8 cellular contexts compared by ENCODE assay signal in genomic region chr16:18757960-18758660, GRCh38. TPM values are rescaled to one million over a fixed set of nuclear protein-coding genes. Genes with fewer than 3 reads are reported as not detected.
A peak's percentile ranks its signal among the peaks of the same experiment; 100 is the strongest.
DNase-seq lines count a peak whose midpoint lies in the region; ATAC-seq, FAIRE-seq and TF ChIP-seq lines count a peak whose summit lies in the region.
"Not testable (repeated sequence)": the region's sequence is repeated elsewhere in the genome, so short reads cannot be mapped to it uniquely, and the experiment has no call there.

No MANE protein-coding gene starts in this region.

- not testable (repeated sequence) for H3K4me3 Mint-ChIP-seq in activated CD8-positive, alpha-beta memory T cell treated with anti-CD3 and anti-CD28 coated beads, Interleukin-2, amount 10 ng/mL, durations not matched to agents 7 days and 5 days

- not testable (repeated sequence) for H3K27ac ChIP-seq in WERI-Rb-1
- peak overlapping the region; percentile 52 for H3K27ac ChIP-seq in GM12878 (ENCODE audit: control insufficient read depth, insufficient read depth)

- WGBS in GM12878 (ENCODE audit: insufficient coverage, insufficient replicate concordance, low lambda C conversion rate, missing lambda C conversion rate) = 27% methylated on average over 3 of the region's 10 CpGs

- RAD21 ChIA-PET in GM12878 (lab: Charles Lee; ENCODE audit: unreplicated experiment) = interaction anchor here (1.0 to 1.1 kb wide), 4 partner anchors 29 to 836 kb away, joined by 3 to 4 read pairs (median 4); partner anchors contain the start of gene ARL6IP1

- H3K9me3 Mint-ChIP-seq in activated CD8-positive, alpha-beta memory T cell treated with anti-CD3 and anti-CD28 coated beads, Interleukin-2, amount 10 ng/mL, durations not matched to agents 7 days and 5 days (ENCODE audit: low read depth) = not testable (repeated sequence)

- not testable (repeated sequence) for TF ChIP-seq CTCF in WERI-Rb-1 (IDR thresholded peaks at IDR 0.05; ENCODE audit: low read depth, low read length); GM12878 (IDR thresholded peaks at IDR 0.05 in 2 of 3, conservative IDR thresholded peaks at IDR 0.05 in 1 of 3; ENCODE audit: control insufficient read depth in 2 of 3, extremely low read depth in 1 of 3, insufficient read depth in 1 of 3, low read depth in 3 of 3, low read length in 3 of 3)

- not testable (repeated sequence) for H3K4me1 ChIP-seq in GM12878 (ENCODE audit: control insufficient read depth, insufficient read depth, low read length)

- not testable (repeated sequence) for H2AFZ ChIP-seq in GM12878 (ENCODE audit: control insufficient read depth, low read depth, low read length)

- H3K27me3 Mint-ChIP-seq in activated CD8-positive, alpha-beta memory T cell treated with anti-CD3 and anti-CD28 coated beads, Interleukin-2, amount 10 ng/mL, durations not matched to agents 7 days and 5 days = not testable (repeated sequence)

- not testable (repeated sequence) for H3K36me3 Mint-ChIP-seq in activated CD8-positive, alpha-beta memory T cell treated with anti-CD3 and anti-CD28 coated beads, Interleukin-2, amount 10 ng/mL, durations not matched to agents 7 days and 5 days

- intact Hi-C loops in GM12878 (cut with micrococcal nuclease; ENCODE audit: unreplicated experiment) = not testable (repeated sequence)

- SMC1A ChIA-PET in GM12878 (lab: Charles Lee; ENCODE audit: uncharacterized antibody, unreplicated experiment) = interaction anchor here (1.0 kb wide), 1 partner anchor 820 kb away, joined by 4 read pairs; no protein-coding TSS in a partner anchor

- ATAC-seq in GM19463 (IDR thresholded peaks at IDR 0.05; ENCODE audit: unreplicated experiment) (peak; percentile 46), HG02610 (IDR thresholded peaks at IDR 0.05; ENCODE audit: unreplicated experiment) (peak; percentile 51), HG03175 (IDR thresholded peaks at IDR 0.05; ENCODE audit: unreplicated experiment) (peak; percentile 40), GM12878 (peak; percentile 75)
- ATAC-seq in activated CD8-positive, alpha-beta memory T cell treated with anti-CD3 and anti-CD28 coated beads, Interleukin-2, amount 10 ng/mL, durations not matched to agents 7 days and 5 days = peak; percentile 44
- ATAC-seq in stimulated activated naive CD8-positive, alpha-beta T cell treated with anti-CD3 and anti-CD28 coated beads, Interleukin-15, Interleukin-2, amounts not matched to agents 100 U/mL and 50 U/mL, for 24 hours = peak; percentile 54

- BruUV-seq in GM12878 (replicated peaks; lab: Mats Ljungman, UMichigan) = not testable (repeated sequence)

- peaks cover 27% of the 10 kb centered on the region for H3K4me1 Mint-ChIP-seq in activated CD8-positive, alpha-beta memory T cell treated with anti-CD3 and anti-CD28 coated beads, Interleukin-2, amount 10 ng/mL, durations not matched to agents 7 days and 5 days

- not testable (repeated sequence) for TF ChIP-seq POLR2A in GM12878 (IDR thresholded peaks at IDR 0.05; ENCODE audit: low read depth, low read length)

- not testable (repeated sequence) for TF ChIP-seq RAD21 in GM12878 (IDR thresholded peaks at IDR 0.05; ENCODE audit: insufficient read depth, low read depth, low read length)

- not testable (repeated sequence) for H3K79me2 ChIP-seq in GM12878 (ENCODE audit: control insufficient read depth, insufficient read depth, low read length)

- peak overlapping the region; percentile 64 for H3K27ac Mint-ChIP-seq in activated CD8-positive, alpha-beta memory T cell treated with anti-CD3 and anti-CD28 coated beads, Interleukin-2, amount 10 ng/mL, durations not matched to agents 7 days and 5 days

- not testable (repeated sequence) for H3K9me3 ChIP-seq in WERI-Rb-1 (ENCODE audit: severe bottlenecking); GM12878 (replicated peaks; ENCODE audit: control insufficient read depth, insufficient read depth, low read length)

- not testable (repeated sequence) for TF ChIP-seq EP300 in GM12878 (IDR thresholded peaks at IDR 0.05; ENCODE audit: borderline replicate concordance in 1 of 2, control insufficient read depth in 1 of 2, low read depth in 2 of 2, low read length in 2 of 2)

- peak overlapping the region; percentile 17; the same call in 1 of the 2 replicates for H3K4me2 ChIP-seq in GM12878 (ENCODE audit: control insufficient read depth, insufficient read depth)

- in situ Hi-C loops in GM12878 (cut with MboI) = loop anchor here (25.0 kb wide), 2 partner anchors 821 to 1196 kb away; no protein-coding TSS in a partner anchor

- CTCF ChIA-PET in activated CD8-positive, alpha-beta memory T cell treated with anti-CD3 and anti-CD28 coated beads, Interleukin-2, amount 10 ng/mL, durations not matched to agents 7 days and 5 days (lab: Charles Lee) = not testable (repeated sequence)
- CTCF ChIA-PET in GM12878 (lab: Yijun Ruan, JAX) = interaction anchor here (0.6 to 0.7 kb wide), 2 partner anchors 786 to 1563 kb away, joined by 3 read pairs; no protein-coding TSS in a partner anchor

- FAIRE-seq in GM18507 (lab: Jason Lieb, UNC) (peak; percentile 90), GM12878 (lab: Jason Lieb, UNC) (peak; percentile 92)

- POLR2A ChIA-PET in GM12878 (lab: Charles Lee) = not testable (repeated sequence)

- H3K4me3 ChIP-seq in WERI-Rb-1 (ENCODE audit: low read depth, low read length); GM12878: not testable (repeated sequence)

- H4K20me1 ChIP-seq in GM12878 (ENCODE audit: control insufficient read depth, insufficient read depth) = not testable (repeated sequence)

- H3K36me3 ChIP-seq in WERI-Rb-1; GM12878 (ENCODE audit: control insufficient read depth in 2 of 2, insufficient read depth in 2 of 2, low read length in 1 of 2): not testable (repeated sequence)

- not testable (repeated sequence) for DNase-seq in GM18507 (ENCODE audit: extremely low spot score, insufficient read length, low read depth); GM12878 (ENCODE audit: low read depth, low spot score); stimulated activated naive CD8-positive, alpha-beta T cell treated with anti-CD3 and anti-CD28 coated beads, Interleukin-15, Interleukin-2, amounts not matched to agents 100 U/mL and 50 U/mL, for 24 hours
- peak; percentile 41 for DNase-seq in WERI-Rb-1
- peak; percentile 62 for DNase-seq in activated CD8-positive, alpha-beta memory T cell treated with anti-CD3 and anti-CD28 coated beads, Interleukin-2, amount 10 ng/mL, durations not matched to agents 7 days and 5 days

- H3K9ac ChIP-seq in GM12878 (ENCODE audit: control insufficient read depth, insufficient read depth, low read length) = not testable (repeated sequence)

- not testable (repeated sequence) for H3K27me3 ChIP-seq in WERI-Rb-1 (ENCODE audit: insufficient read depth, low read depth, severe bottlenecking); GM12878 (replicated peaks in 1 of 2; ENCODE audit: control insufficient read depth in 2 of 2, insufficient read depth in 2 of 2, low read length in 1 of 2)

RNA-seq across cellular contexts. Expression of gene RPS15A, which starts 32.0 kb away (rescaled TPM):
- total RNA-seq in activated CD8-positive, alpha-beta memory T cell treated with anti-CD3 and anti-CD28 coated beads, Interleukin-2, amount 10 ng/mL, durations not matched to agents 7 days and 5 days = 1,000 to 10,000 TPM; 1,517 to 1,668 TPM
- total RNA-seq in GM12878 (2013; cell fraction: nucleolus; rRNA removed) = 436 and 466 TPM in 2 replicates
- total RNA-seq in GM12878 (2014; rRNA removed) = 2,382 and 2,699 TPM in 2 replicates
- total RNA-seq in GM12878 (2014; rRNA removed; fragmentation: Illumina TruSeq; extraction: Trizol) = 3,837 and 4,067 TPM in 2 replicates
- total RNA-seq in GM12878 (2021) = 2,387 and 2,491 TPM in 2 replicates
- polyA plus RNA-seq in GM12878 (2011; ENCODE audit: low read depth) = 25,879 TPM
- 6,408 and 6,567 TPM in 2 replicates for polyA plus RNA-seq in GM12878 (2011; rRNA removed)
- 6,382 and 6,408 TPM in 2 replicates for polyA plus RNA-seq in GM12878 (2011; cell fraction: cytosol; rRNA removed)
- 1,845 and 1,986 TPM in 2 replicates for polyA plus RNA-seq in GM12878 (2011; cell fraction: nucleus; rRNA removed)
- 6,609 and 6,771 TPM in 2 replicates for polyA plus RNA-seq in GM12878 (2012)
- 5,078 and 7,979 TPM in 2 replicates for polyA plus RNA-seq in GM12878 (2014; fragmentation: Illumina TruSeq; extraction: Trizol)
- polyA plus RNA-seq in GM12878 (2014; fragmentation: Nextera tagmentation; extraction: Ambion mirVana) = 1,000 to 10,000 TPM; 2,843 to 3,155 TPM
- 5,701 and 5,848 TPM in 2 replicates for polyA plus RNA-seq in GM12878 (2014; rRNA removed)
- polyA plus RNA-seq in GM12878 (2016; fragmentation: Nextera tagmentation; extraction: Ambion mirVana) = 1,000 to 10,000 TPM; 1,566 to 1,602 TPM
- polyA minus RNA-seq in GM12878 (2011; rRNA and poly(A)+ RNA removed) = 1,460 and 2,424 TPM in 2 replicates
- polyA minus RNA-seq in GM12878 (2011; cell fraction: cytosol; rRNA and poly(A)+ RNA removed) = 279 and 295 TPM in 2 replicates
- polyA minus RNA-seq in GM12878 (2011; cell fraction: nucleus; rRNA and poly(A)+ RNA removed) = 116 and 153 TPM in 2 replicates

RNA-seq across cellular contexts. Expression of gene ARL6IP1, which starts 43.2 kb away (rescaled TPM):
- 100 to 1,000 TPM; 194 to 207 TPM for total RNA-seq in activated CD8-positive, alpha-beta memory T cell treated with anti-CD3 and anti-CD28 coated beads, Interleukin-2, amount 10 ng/mL, durations not matched to agents 7 days and 5 days
- total RNA-seq in GM12878 (2013; cell fraction: nucleolus; rRNA removed) = 152 and 163 TPM in 2 replicates
- total RNA-seq in GM12878 (2014; rRNA removed) (174 and 216 TPM in 2 replicates), GM12878 (2014; rRNA removed; fragmentation: Illumina TruSeq; extraction: Trizol) (127 and 130 TPM in 2 replicates), GM12878 (2021) (99.3 and 107 TPM in 2 replicates)
- 61.9 TPM for polyA plus RNA-seq in GM12878 (2011; ENCODE audit: low read depth)
- polyA plus RNA-seq in GM12878 (2011; rRNA removed) (269 and 375 TPM in 2 replicates), GM12878 (2014; fragmentation: Illumina TruSeq; extraction: Trizol) (154 and 197 TPM in 2 replicates), GM12878 (2014; fragmentation: Nextera tagmentation; extraction: Ambion mirVana) (100 to 1,000 TPM; 219 to 334 TPM), GM12878 (2014; rRNA removed) (106 and 110 TPM in 2 replicates), GM12878 (2016; fragmentation: Nextera tagmentation; extraction: Ambion mirVana) (100 to 1,000 TPM; 263 to 264 TPM)
- polyA plus RNA-seq in GM12878 (2011; cell fraction: cytosol; rRNA removed) = 117 and 194 TPM in 2 replicates
- polyA plus RNA-seq in GM12878 (2011; cell fraction: nucleus; rRNA removed) = 61.4 and 63.5 TPM in 2 replicates
- 88.8 and 115 TPM in 2 replicates for polyA plus RNA-seq in GM12878 (2012)
- 200 and 263 TPM in 2 replicates for polyA minus RNA-seq in GM12878 (2011; rRNA and poly(A)+ RNA removed)
- 86.3 and 90.9 TPM in 2 replicates for polyA minus RNA-seq in GM12878 (2011; cell fraction: cytosol; rRNA and poly(A)+ RNA removed)
- 32.9 and 43.9 TPM in 2 replicates for polyA minus RNA-seq in GM12878 (2011; cell fraction: nucleus; rRNA and poly(A)+ RNA removed)
